ENCODE assay signal across 8 cellular contexts in the genomic region with DNA sequence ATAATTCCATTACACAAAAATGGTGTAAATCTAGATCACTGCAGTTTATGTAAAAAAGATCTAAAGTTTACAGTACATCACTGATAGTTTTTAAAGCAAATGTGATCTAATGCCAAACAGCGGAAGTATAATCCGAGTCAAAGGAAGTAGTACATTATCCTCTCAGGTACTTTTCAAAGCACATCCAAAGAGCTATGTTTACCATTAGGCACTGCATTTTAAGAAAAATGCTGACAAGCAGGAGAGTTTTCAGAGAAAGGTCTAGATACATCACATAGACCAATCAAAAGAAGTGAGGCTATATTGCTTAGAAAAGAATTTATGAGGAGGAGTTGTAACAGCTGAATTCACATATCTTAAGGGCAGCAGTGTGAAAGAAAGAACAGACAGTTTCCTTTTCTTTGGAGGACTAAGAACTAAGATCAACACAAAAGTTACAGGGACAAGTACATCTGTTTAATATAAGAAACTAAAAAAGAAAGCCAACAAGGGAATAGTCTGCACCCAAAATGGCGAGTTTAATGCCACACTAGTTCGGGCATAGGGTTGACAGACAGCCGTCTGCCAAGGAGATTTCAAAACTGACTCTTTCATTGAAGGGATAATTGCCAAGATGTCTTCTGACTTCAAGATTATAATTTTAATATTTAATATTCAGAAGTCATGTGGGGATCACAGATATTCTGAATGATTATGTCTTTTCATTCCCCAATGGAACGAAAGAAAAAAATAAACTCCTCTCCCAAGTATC. TPM values are rescaled to one million over a fixed set of nuclear protein-coding genes. Genes with fewer than 3 reads are reported as not detected.
A peak's percentile ranks its signal among the peaks of the same experiment; 100 is the strongest.
DNase-seq lines count a peak whose midpoint lies in the region; ATAC-seq and TF ChIP-seq lines count a peak whose summit lies in the region.

No MANE protein-coding gene starts in this region.

- H3K9me3 ChIP-seq in cardiac muscle cell (ENCODE audit: low read depth), result no peaks in the 10 kb centered on the region
- no peaks in the 10 kb centered on the region for H3K9me3 ChIP-seq in upper lobe of right lung

- peaks cover 45% of the 10 kb centered on the region in 2 donors for H3K36me3 Mint-ChIP-seq in activated naive CD4-positive, alpha-beta T cell treated with anti-CD3 and anti-CD28 coated beads, Interleukin-2, amount 50 U/mL, for 72 hours

- peak overlapping the region; percentile 89 to 97 for H3K27ac Mint-ChIP-seq in activated naive CD4-positive, alpha-beta T cell treated with anti-CD3 and anti-CD28 coated beads, Interleukin-2, amount 50 U/mL, for 72 hours

- intact Hi-C loops in cardiac septum (cut with DNase I) (loop anchor here (10.0 kb wide), 2 partner anchors 87 to 327 kb away; a partner anchor contains a TSS), upper lobe of right lung (cut with DNase I) (no loop called here), left colon (cut with DNase I, micrococcal nuclease) (loop anchor here in 1 of 2 donors (10.0 kb wide), 1 partner anchor 423 kb away; a partner anchor contains a TSS), posterior vena cava (cut with DNase I) (loop anchor here in 1 of 2 donors (10.0 kb wide), 1 partner anchor 283 kb away; no protein-coding TSS in a partner anchor)

- TF ChIP-seq CTCF in cardiac muscle cell (IDR thresholded peaks at IDR 0.05; ENCODE audit: low read depth, low read length) (no peak), upper lobe of right lung (IDR thresholded peaks at IDR 0.05) (no peak)

- ATAC-seq in activated naive CD4-positive, alpha-beta T cell treated with anti-CD3 and anti-CD28 coated beads, Interleukin-2, amount 50 U/mL, for 72 hours, result no peak
- no peak for ATAC-seq in upper lobe of right lung
- no peak for ATAC-seq in left colon

- peaks cover 7% of the 10 kb centered on the region for H3K36me3 ChIP-seq in cardiac muscle cell
- H3K36me3 ChIP-seq in upper lobe of right lung, result peaks cover 28% of the 10 kb centered on the region

- H3K27me3 ChIP-seq in cardiac muscle cell, result no peaks in the 10 kb centered on the region
- H3K27me3 ChIP-seq in upper lobe of right lung, result no peaks in the 10 kb centered on the region

- no peak for DNase-seq in cardiac muscle cell (ENCODE audit: low read depth in 1 of 2, low spot score in 1 of 2)
- DNase-seq in cardiac septum (ENCODE audit: low spot score), result no peak
- no peak for DNase-seq in activated naive CD4-positive, alpha-beta T cell treated with anti-CD3 and anti-CD28 coated beads, Interleukin-2, amount 50 U/mL, for 72 hours (ENCODE audit: low spot score in 2 of 2)
- peak; percentile 10 for DNase-seq in kidney tubule cell (ENCODE audit: low spot score)
- DNase-seq in upper lobe of right lung, result no peak
- no peak for DNase-seq in left colon
- no peak for DNase-seq in posterior vena cava (ENCODE audit: low spot score)
- no peak for DNase-seq in NCI-H2227 (lab: John Stamatoyannopoulos, UW; ENCODE audit: unreplicated experiment)

- H3K4me1 ChIP-seq in cardiac muscle cell (ENCODE audit: low read depth) (peaks cover 12% of the 10 kb centered on the region), upper lobe of right lung (peaks cover 18% of the 10 kb centered on the region)

- H3K27ac ChIP-seq in cardiac muscle cell, result no peak overlapping the region
- H3K27ac ChIP-seq in upper lobe of right lung, result peak overlapping the region; percentile 93

- H3K4me3 ChIP-seq in cardiac muscle cell, result peak overlapping the region; percentile 72
- peak overlapping the region; percentile 85 for H3K4me3 ChIP-seq in upper lobe of right lung

- H3K9me3 Mint-ChIP-seq in activated naive CD4-positive, alpha-beta T cell treated with anti-CD3 and anti-CD28 coated beads, Interleukin-2, amount 50 U/mL, for 72 hours, result peaks cover 0 to 16% of the 10 kb centered on the region in 2 donors

RNA-seq across cellular contexts. Expression of a gene that starts 1.4 kb away (rescaled TPM):
- total RNA-seq in cardiac muscle cell (4.9 and 6.4 TPM in 2 replicates), cardiac septum (4.2 TPM), upper lobe of right lung (6.8 TPM), left colon (1 to 10 TPM; 5.8 to 6.5 TPM), posterior vena cava (1 to 10 TPM; 6.3 to 6.5 TPM)
- polyA plus RNA-seq in cardiac muscle cell, result 5.1 and 5.8 TPM in 2 replicates
- total RNA-seq in activated naive CD4-positive, alpha-beta T cell treated with anti-CD3 and anti-CD28 coated beads, Interleukin-2, amount 50 U/mL, for 72 hours, result 10 to 100 TPM; 10.2 to 15.4 TPM
